In genomic region chr1:239563680-239564079, GRCh38 we compare ENCODE assay signal across 23 cellular contexts.
"Had no signal": no experiment of that assay in that cellular context is flagged by ENCODE, and none has a peak within 500 bp of the region (broad histone marks: within the 10 kb centered on the region; RNA-seq: fewer than 3 reads in every experiment).

No MANE protein-coding gene starts in this region.

- H3K4me1 ChIP-seq: left ventricle myocardium inferior, psoas muscle, tibial nerve, uterus had no signal

- ATAC-seq: psoas muscle, right cardiac atrium had no signal

- H3K27me3 ChIP-seq: brain microvascular endothelial cell, tibial nerve, uterus had no signal

- H3K36me3 ChIP-seq: brain microvascular endothelial cell, left ventricle myocardium inferior, tibial nerve, uterus, WERI-Rb-1 had no signal

- H3K9me3 ChIP-seq: left ventricle myocardium inferior, psoas muscle, tibial nerve, uterus had no signal

- DNase-seq: activated CD4-positive, alpha-beta T cell treated with anti-CD3 and anti-CD28 coated beads for 1 hour; activated CD8-positive, alpha-beta memory T cell treated with anti-CD3 and anti-CD28 coated beads for 24 hours; activated CD8-positive, alpha-beta memory T cell treated with anti-CD3 and anti-CD28 coated beads, Interleukin-2, amount 50 U/mL, for 48 hours; activated effector memory CD4-positive, alpha-beta T cell treated with anti-CD3 and anti-CD28 coated beads, Interleukin-2, amount 50 U/mL, for 16 hours; activated naive CD4-positive, alpha-beta T cell treated with anti-CD3 and anti-CD28 coated beads, Interleukin-2, amount 50 U/mL, for 16 hours; activated T-cell treated with anti-CD3 and anti-CD28 coated beads, Interleukin-2, amount 50 U/mL, for 48 hours; aorta; brain microvascular endothelial cell; central memory CD4-positive, alpha-beta T cell; endodermal cell; foreskin melanocyte; glutamatergic neuron; hypothalamus; kidney; left ventricle myocardium inferior; psoas muscle; right cardiac atrium; stimulated activated CD4-positive, alpha-beta T cell treated with anti-CD3 and anti-CD28 coated beads, Interleukin-15, amount 100 ng/mL, for 24 hours; stimulated activated CD4-positive, alpha-beta T cell treated with anti-CD3 and anti-CD28 coated beads, Interleukin-2, amount 100 ng/mL, for 48 hours; T1000; uterus; WERI-Rb-1 had no signal

- H3K4me3 ChIP-seq: left ventricle myocardium inferior, psoas muscle, tibial nerve, uterus had no signal

- H3K27ac ChIP-seq: brain microvascular endothelial cell, left ventricle myocardium inferior, psoas muscle, tibial nerve, uterus, WERI-Rb-1 had no signal
